8 cellular contexts compared by ENCODE assay signal in genomic region chr9:104868687-104869404, GRCh38. TPM values are rescaled to one million over a fixed set of nuclear protein-coding genes. Genes with fewer than 3 reads are reported as not detected.
A peak's percentile ranks its signal among the peaks of the same experiment; 100 is the strongest.
DNase-seq lines count a peak whose midpoint lies in the region; ATAC-seq and TF ChIP-seq lines count a peak whose summit lies in the region.

No MANE protein-coding gene starts in this region.

- H3K9me3 Mint-ChIP-seq in CD14-positive monocyte (peaks cover 0 to 2% (median 0%) of the 10 kb centered on the region in 7 donors), endothelial cell (ENCODE audit: unreplicated experiment) (no peaks in the 10 kb centered on the region)

- H3K36me3 Mint-ChIP-seq in CD14-positive monocyte (peaks cover 55 to 73% of the 10 kb centered on the region in 2 donors), endothelial cell (ENCODE audit: low read depth, unreplicated experiment) (peaks cover 42% of the 10 kb centered on the region)

- H4K20me1 ChIP-seq in PC-9 (ENCODE audit: insufficient read depth) = no peaks in the 10 kb centered on the region

- H3K79me2 ChIP-seq in PC-9 (ENCODE audit: low read depth) = peaks cover 54% of the 10 kb centered on the region

- H3K27me3 ChIP-seq in PC-9 (ENCODE audit: insufficient read depth, low read depth) (no peaks in the 10 kb centered on the region), muscle layer of colon (ENCODE audit: control insufficient read depth in 1 of 2, insufficient read depth in 2 of 2, low read length in 2 of 2) (no peaks in the 10 kb centered on the region)

- no peak overlapping the region for H3K9ac ChIP-seq in muscle layer of colon (ENCODE audit: low read length)

- H3K9me2 ChIP-seq in PC-9 (ENCODE audit: insufficient read depth) = no peaks in the 10 kb centered on the region

- H2AFZ ChIP-seq in PC-9 = no peak overlapping the region

- POLR2A ChIA-PET in PC-9 (lab: Charles Lee; ENCODE audit: unreplicated experiment) = interaction anchor here (0.6 to 0.9 kb wide), 6 partner anchors 12 to 428 kb away, joined by 4 to 14 read pairs (median 8); no protein-coding TSS in a partner anchor

- BruUV-seq in PC-9 (replicated peaks; lab: Mats Ljungman, UMichigan) = no TSS peak

- no peaks in the 10 kb centered on the region for H3K27me3 Mint-ChIP-seq in CD14-positive monocyte (ENCODE audit: low read depth in 3 of 3)
- peaks cover 3% of the 10 kb centered on the region for H3K27me3 Mint-ChIP-seq in endothelial cell (ENCODE audit: unreplicated experiment)

- peak; percentile 74 for ATAC-seq in GM19468 (IDR thresholded peaks at IDR 0.05; ENCODE audit: extremely low read depth, unreplicated experiment)
- peak; percentile 88 for ATAC-seq in HG03460 (IDR thresholded peaks at IDR 0.05; ENCODE audit: unreplicated experiment)

- H3K4me3 Mint-ChIP-seq in CD14-positive monocyte (peak overlapping the region; percentile 50 to 70), endothelial cell (ENCODE audit: unreplicated experiment) (peak overlapping the region; percentile 45)

- DNase-seq in CD14-positive monocyte (ENCODE audit: low spot score) = peak; percentile 85
- DNase-seq in PC-9 = peak; percentile 72 to 85
- peak; percentile 47 for DNase-seq in endothelial cell (ENCODE audit: low spot score)
- no peak for DNase-seq in LoVo (ENCODE audit: low spot score)
- DNase-seq in activated T-cell treated with anti-CD3 and anti-CD28 coated beads, Interleukin-2, amount 50 U/mL, for 1 hour = no peak

- peaks cover 47% of the 10 kb centered on the region for H3F3A ChIP-seq in PC-9 (ENCODE audit: insufficient read depth, low read depth)

- TF ChIP-seq CTCF in CD14-positive monocyte (IDR thresholded peaks at IDR 0.05) = no peak
- no peak for TF ChIP-seq CTCF in PC-9 (conservative IDR thresholded peaks at IDR 0.05)
- TF ChIP-seq CTCF in endothelial cell (IDR thresholded peaks at IDR 0.05; ENCODE audit: unreplicated experiment) = no peak

- H3K27ac Mint-ChIP-seq in CD14-positive monocyte (peak overlapping the region; percentile 93 to 98 (median 97)), endothelial cell (ENCODE audit: unreplicated experiment) (peak overlapping the region; percentile 72)

- H3K4me1 Mint-ChIP-seq in CD14-positive monocyte (peaks cover 84% of the 10 kb centered on the region), endothelial cell (ENCODE audit: unreplicated experiment) (peaks cover 63% of the 10 kb centered on the region)

- no peaks in the 10 kb centered on the region for H3K9me3 ChIP-seq in PC-9 (ENCODE audit: insufficient read depth, low read depth)
- no peaks in the 10 kb centered on the region for H3K9me3 ChIP-seq in muscle layer of colon (ENCODE audit: low read length)

- H3K4me3 ChIP-seq in PC-9 = peak overlapping the region; percentile 20; the same call in 1 of the 2 replicates
- no peak overlapping the region for H3K4me3 ChIP-seq in muscle layer of colon (ENCODE audit: low read depth in 1 of 2, low read length in 2 of 2)

- H3K36me3 ChIP-seq in PC-9 (ENCODE audit: low read depth) (peaks cover 19% of the 10 kb centered on the region; the same call in 1 of the 2 replicates), muscle layer of colon (ENCODE audit: insufficient read depth, low read length) (peaks cover 36% of the 10 kb centered on the region)

- peak overlapping the region; percentile 84 for H3K4me2 ChIP-seq in PC-9

- H3K27ac ChIP-seq in PC-9 = peak overlapping the region; percentile 90
- H3K27ac ChIP-seq in muscle layer of colon (ENCODE audit: low read depth, low read length) = peak overlapping the region; percentile 64

- H3K4me1 ChIP-seq in PC-9 (replicated peaks; ENCODE audit: insufficient read depth) = peaks cover 87% of the 10 kb centered on the region
- peaks cover 91% of the 10 kb centered on the region for H3K4me1 ChIP-seq in muscle layer of colon (ENCODE audit: insufficient read depth, low read length)

- intact Hi-C loops in CD14-positive monocyte (cut with micrococcal nuclease) (loop anchor here in 1 of 2 donors (10.0 kb wide), 1 partner anchor 276 kb away; no protein-coding TSS in a partner anchor), PC-9 (cut with micrococcal nuclease; ENCODE audit: unreplicated experiment) (loop anchor here (5.0 to 10.0 kb wide), 2 partner anchors 106 to 263 kb away; no protein-coding TSS in a partner anchor)

- CTCF ChIA-PET in PC-9 (lab: Charles Lee) = interaction anchor here (0.5 to 1.2 kb wide), 6 partner anchors 58 to 593 kb away, joined by 3 to 9 read pairs (median 4); partner anchors contain the start of gene SLC44A1

RNA-seq across cellular contexts. Expression of gene ABCA1, which starts 59.1 kb away (rescaled TPM):
- 1 to 10 TPM; 2.0 to 2.7 TPM for polyA plus RNA-seq in CD14-positive monocyte
- total RNA-seq in PC-9 (2021) (22.4 and 38.3 TPM in 2 replicates), endothelial cell (ENCODE audit: unreplicated experiment) (171 TPM)

Comparison
In these comparisons a context has a peak if more than half of its experiments do, and no peak if none do; other contexts are left out.
1. DNase-seq: peak in CD14-positive monocyte (single experiment), PC-9 (2 of 2) and endothelial cell (single experiment); none in LoVo (single experiment) and activated T-cell treated with anti-CD3 and anti-CD28 coated beads, Interleukin-2, amount 50 U/mL, for 1 hour (single experiment).